In genomic region chr5:177183766-177184165, GRCh38 we compare ENCODE assay signal across 18 cellular contexts.
"Had no signal": no experiment of that assay in that cellular context is flagged by ENCODE, and none has a peak within 500 bp of the region (broad histone marks: within the 10 kb centered on the region; RNA-seq: fewer than 3 reads in every experiment).

No MANE protein-coding gene starts in this region.

- H3K27me3 ChIP-seq: pancreas, stomach, vagina had no signal

- H3K4me3 ChIP-seq: mucosa of descending colon, pancreas, smooth muscle cell, stomach, vagina had no signal

- H3K36me3 Mint-ChIP-seq: naive B cell had no signal

- H3K27me3 Mint-ChIP-seq: activated B cell treated with CpG ODN at 0.5 μM for 24 hours; activated CD4-positive, alpha-beta memory T cell treated with anti-CD3 and anti-CD28 coated beads for 36 hours; naive B cell had no signal

- H3K4me3 Mint-ChIP-seq: activated B cell treated with CpG ODN at 0.5 μM for 24 hours; activated CD4-positive, alpha-beta memory T cell treated with anti-CD3 and anti-CD28 coated beads for 36 hours; activated naive CD4-positive, alpha-beta T cell treated with anti-CD3 and anti-CD28 coated beads for 36 hours; naive B cell; stimulated activated effector memory CD8-positive, alpha-beta T cell treated with anti-CD3 and anti-CD28 coated beads, Interleukin-12 subunit alpha, Interleukin-12 subunit beta, amount 100 ng/mL, for 72 hours had no signal

- H3K9me3 Mint-ChIP-seq: activated B cell treated with CpG ODN at 0.5 μM for 24 hours; activated CD4-positive, alpha-beta memory T cell treated with anti-CD3 and anti-CD28 coated beads for 36 hours; activated naive CD4-positive, alpha-beta T cell treated with anti-CD3 and anti-CD28 coated beads for 36 hours; naive B cell; stimulated activated effector memory CD8-positive, alpha-beta T cell treated with anti-CD3 and anti-CD28 coated beads, Interleukin-12 subunit alpha, Interleukin-12 subunit beta, amount 100 ng/mL, for 72 hours had no signal

- H3K36me3 ChIP-seq: pancreas, vagina had no signal

- H3K27ac Mint-ChIP-seq: activated B cell treated with CpG ODN at 0.5 μM for 24 hours; activated CD4-positive, alpha-beta memory T cell treated with anti-CD3 and anti-CD28 coated beads for 36 hours; activated naive CD4-positive, alpha-beta T cell treated with anti-CD3 and anti-CD28 coated beads for 36 hours; stimulated activated effector memory CD8-positive, alpha-beta T cell treated with anti-CD3 and anti-CD28 coated beads, Interleukin-12 subunit alpha, Interleukin-12 subunit beta, amount 100 ng/mL, for 72 hours had no signal

- ATAC-seq: left ventricle myocardium superior; mucosa of descending colon; pancreas; sciatic nerve; stimulated activated effector memory CD8-positive, alpha-beta T cell treated with anti-CD3 and anti-CD28 coated beads, Interleukin-12 subunit alpha, Interleukin-12 subunit beta, amount 100 ng/mL, for 72 hours had no signal

- H3K9me3 ChIP-seq: mucosa of descending colon, pancreas, stomach, vagina had no signal

- H3K27ac ChIP-seq: pancreas, stomach, vagina had no signal

- DNase-seq: activated B cell treated with CpG ODN at 0.5 μM for 24 hours; activated CD4-positive, alpha-beta memory T cell treated with anti-CD3 and anti-CD28 coated beads for 36 hours; activated CD4-positive, alpha-beta T cell treated with anti-CD3 and anti-CD28 coated beads for 4 hours; activated naive CD4-positive, alpha-beta T cell treated with anti-CD3 and anti-CD28 coated beads for 36 hours; activated T-cell treated with anti-CD3 and anti-CD28 coated beads for 4 hours; dermis blood vessel endothelial cell; effector memory CD4-positive, alpha-beta T cell; left ventricle myocardium superior; mucosa of descending colon; naive B cell; pancreas; stimulated activated CD4-positive, alpha-beta T cell treated with anti-CD3 and anti-CD28 coated beads, Interleukin-4, amount 100 ng/mL, for 1 hour; stomach; trophoblast cell had no signal
